10 cellular contexts compared by ENCODE assay signal in genomic region chr3:177827517-177828249, GRCh38.
A peak's percentile ranks its signal among the peaks of the same experiment; 100 is the strongest.
DNase-seq lines count a peak whose midpoint lies in the region; ATAC-seq, FAIRE-seq and TF ChIP-seq lines count a peak whose summit lies in the region.
"Had no signal": no experiment of that assay in that cellular context is flagged by ENCODE, and none has a peak within 500 bp of the region (broad histone marks: within the 10 kb centered on the region; RNA-seq: fewer than 3 reads in every experiment).

No MANE protein-coding gene starts in this region.

- no peaks in the 10 kb centered on the region for H3K9me3 ChIP-seq in hepatocyte (ENCODE audit: low read depth)

- TF ChIP-seq CTCF in hepatocyte (IDR thresholded peaks at IDR 0.05; ENCODE audit: poor library complexity): no peak

- CTCF ChIA-PET in activated CD4-positive, alpha-beta memory T cell treated with anti-CD3 and anti-CD28 coated beads for 36 hours (lab: Charles Lee): no interaction called here

- intact Hi-C loops in activated CD4-positive, alpha-beta memory T cell treated with anti-CD3 and anti-CD28 coated beads for 36 hours (cut with micrococcal nuclease): no loop called here

- no peaks in the 10 kb centered on the region for H3K9me2 ChIP-seq in hepatocyte (replicated peaks; ENCODE audit: insufficient read depth)

- POLR2A ChIA-PET in activated CD4-positive, alpha-beta memory T cell treated with anti-CD3 and anti-CD28 coated beads for 36 hours (lab: Charles Lee): interaction anchor here (1.3 kb wide), 1 partner anchor 9 kb away, joined by 3 read pairs; no protein-coding TSS in a partner anchor

- peak; percentile 69 for DNase-seq in A172 (ENCODE audit: low spot score)
- DNase-seq in RCC 7860 (ENCODE audit: low spot score): peak; percentile 70
- peak; percentile 64 for DNase-seq in hepatocyte (ENCODE audit: low spot score)
- DNase-seq in activated naive CD4-positive, alpha-beta T cell treated with anti-CD3 and anti-CD28 coated beads, Interleukin-2, amount 50 U/mL, for 16 hours: no peak
- no peak for DNase-seq in activated CD4-positive, alpha-beta memory T cell treated with anti-CD3 and anti-CD28 coated beads for 36 hours
- DNase-seq: midbrain had no signal

- no peaks in the 10 kb centered on the region for H3K27me3 ChIP-seq in hepatocyte

- peak overlapping the region; percentile 66 for H3K27ac ChIP-seq in hepatocyte

- no peak overlapping the region for H3K27ac Mint-ChIP-seq in activated CD4-positive, alpha-beta memory T cell treated with anti-CD3 and anti-CD28 coated beads for 36 hours
- H3K27ac Mint-ChIP-seq: activated naive CD8-positive, alpha-beta T cell had no signal

- peaks cover 32% of the 10 kb centered on the region for H3K4me1 ChIP-seq in hepatocyte (ENCODE audit: insufficient read depth)

- no peaks in the 10 kb centered on the region for H3K36me3 Mint-ChIP-seq in activated CD4-positive, alpha-beta memory T cell treated with anti-CD3 and anti-CD28 coated beads for 36 hours
- H3K36me3 Mint-ChIP-seq: activated naive CD8-positive, alpha-beta T cell had no signal

- no peaks in the 10 kb centered on the region for H3K79me2 ChIP-seq in hepatocyte

- H4K20me1 ChIP-seq in hepatocyte (ENCODE audit: insufficient read depth, poor library complexity, severe bottlenecking): no peaks in the 10 kb centered on the region

- no peak overlapping the region for H3K4me3 ChIP-seq in hepatocyte

- no peaks in the 10 kb centered on the region for H3K36me3 ChIP-seq in hepatocyte (replicated peaks; ENCODE audit: insufficient read depth, low read depth)

- no peaks in the 10 kb centered on the region for H3K27me3 Mint-ChIP-seq in activated CD4-positive, alpha-beta memory T cell treated with anti-CD3 and anti-CD28 coated beads for 36 hours
- H3K27me3 Mint-ChIP-seq: activated naive CD8-positive, alpha-beta T cell had no signal

- WGBS in hepatocyte (ENCODE audit: low lambda C conversion rate, missing lambda C conversion rate): 35% methylated on average over 6 of the region's 6 CpGs

- peak; percentile 91 for FAIRE-seq in RCC 7860 (lab: Jason Lieb, UNC)

- no peaks in the 10 kb centered on the region for H3K9me3 Mint-ChIP-seq in activated CD4-positive, alpha-beta memory T cell treated with anti-CD3 and anti-CD28 coated beads for 36 hours

- no peak overlapping the region for H3K4me3 Mint-ChIP-seq in activated CD4-positive, alpha-beta memory T cell treated with anti-CD3 and anti-CD28 coated beads for 36 hours
- H3K4me3 Mint-ChIP-seq: activated naive CD8-positive, alpha-beta T cell had no signal

- peak; percentile 81 for ATAC-seq in GM21423 (IDR thresholded peaks at IDR 0.05; ENCODE audit: unreplicated experiment)
- ATAC-seq in HG03045 (IDR thresholded peaks at IDR 0.05; ENCODE audit: unreplicated experiment): no peak
- no peak for ATAC-seq in GM19397 (IDR thresholded peaks at IDR 0.05; ENCODE audit: unreplicated experiment)

- H3K4me2 ChIP-seq in hepatocyte: peak overlapping the region; percentile 43

- H2AFZ ChIP-seq in hepatocyte: no peak overlapping the region

- peaks cover 8% of the 10 kb centered on the region for H3K4me1 Mint-ChIP-seq in activated CD4-positive, alpha-beta memory T cell treated with anti-CD3 and anti-CD28 coated beads for 36 hours (ENCODE audit: low read depth)

Comparison
In these comparisons a context has a peak if more than half of its experiments do, and no peak if none do; other contexts are left out.
1. DNase-seq: peak in A172 (single experiment), RCC 7860 (single experiment) and hepatocyte (single experiment); none in activated naive CD4-positive, alpha-beta T cell treated with anti-CD3 and anti-CD28 coated beads, Interleukin-2, amount 50 U/mL, for 16 hours (single experiment) and activated CD4-positive, alpha-beta memory T cell treated with anti-CD3 and anti-CD28 coated beads for 36 hours (single experiment).